In genomic region chr11:125071831-125072209, GRCh38 we compare ENCODE assay signal across 18 cellular contexts. TPM values are rescaled to one million over a fixed set of nuclear protein-coding genes. Genes with fewer than 3 reads are reported as not detected.
DNase-seq lines count a peak whose midpoint lies in the region; ATAC-seq and TF ChIP-seq lines count a peak whose summit lies in the region.
"Had no signal": no experiment of that assay in that cellular context is flagged by ENCODE, and none has a peak within 500 bp of the region (broad histone marks: within the 10 kb centered on the region; RNA-seq: fewer than 3 reads in every experiment).

No MANE protein-coding gene starts in this region.

- peak overlapping the region; percentile 99 to 100 (median 99) for H3K27ac Mint-ChIP-seq in CD14-positive monocyte

- no peak overlapping the region for H3K4me3 Mint-ChIP-seq in CD14-positive monocyte

- H3K36me3 ChIP-seq in skeletal muscle tissue (ENCODE audit: control insufficient read depth in 3 of 3, insufficient read depth in 3 of 3, low read length in 3 of 3) (no peaks in the 10 kb centered on the region), uterus (no peaks in the 10 kb centered on the region)

- DNase-seq in CD14-positive monocyte (ENCODE audit: low spot score) (no peak), caudate nucleus (lab: John Stamatoyannopoulos, UW) (no peak), posterior vena cava (ENCODE audit: low spot score) (no peak), uterus (no peak), COLO668 (lab: John Stamatoyannopoulos, UW; ENCODE audit: unreplicated experiment) (no peak), SHP77 (lab: John Stamatoyannopoulos, UW) (no peak)
- DNase-seq: activated CD8-positive, alpha-beta memory T cell treated with anti-CD3 and anti-CD28 coated beads, Interleukin-2, amount 50 U/mL, for 4 hours; activated naive CD4-positive, alpha-beta T cell treated with Interleukin-2 at 50 U/mL for 16 hours; HCEC 1CT; NCI-H1417 treated with DMSO at 0.1 percent for 48 hours; NCI-H446; stimulated activated CD4-positive, alpha-beta T cell treated with anti-CD3 and anti-CD28 coated beads, Interleukin-2, amount 100 ng/mL, for 24 hours; T-helper 1 cell had no signal

- peaks cover 34 to 58% of the 10 kb centered on the region in 2 donors for H3K36me3 Mint-ChIP-seq in CD14-positive monocyte

- H3K4me3 ChIP-seq in skeletal muscle tissue (ENCODE audit: low read length in 3 of 3) = no peak overlapping the region
- no peak overlapping the region for H3K4me3 ChIP-seq in uterus
- H3K4me3 ChIP-seq: dorsolateral prefrontal cortex, lung had no signal

- peaks cover 0 to 7% (median 5%) of the 10 kb centered on the region in 3 donors for H3K27me3 Mint-ChIP-seq in CD14-positive monocyte (ENCODE audit: low read depth in 3 of 3)

- TF ChIP-seq CTCF in CD14-positive monocyte (IDR thresholded peaks at IDR 0.05) (no peak), uterus (IDR thresholded peaks at IDR 0.05) (no peak)

- no peak for TF ChIP-seq POLR2A in uterus (IDR thresholded peaks at IDR 0.05)

- H3K4me1 Mint-ChIP-seq in CD14-positive monocyte = peaks cover 90% of the 10 kb centered on the region

- H3K27ac ChIP-seq in caudate nucleus (ENCODE audit: low read depth, low read length) = peak overlapping the region; percentile 60
- peak overlapping the region; percentile 68 for H3K27ac ChIP-seq in skeletal muscle tissue (ENCODE audit: low read depth, low read length)
- no peak overlapping the region for H3K27ac ChIP-seq in uterus

- peaks cover 0 to 2% (median 0%) of the 10 kb centered on the region in 7 donors for H3K9me3 Mint-ChIP-seq in CD14-positive monocyte

- ATAC-seq in HG03354 (IDR thresholded peaks at IDR 0.05; ENCODE audit: poor library complexity, severe bottlenecking, unreplicated experiment) = peak; percentile 0
- ATAC-seq: Panc1 had no signal

- no peaks in the 10 kb centered on the region for H3K9me3 ChIP-seq in skeletal muscle tissue (ENCODE audit: control insufficient read depth in 3 of 3, low read length in 3 of 3)
- H3K9me3 ChIP-seq in uterus = no peaks in the 10 kb centered on the region

- H3K27me3 ChIP-seq in skeletal muscle tissue (ENCODE audit: control insufficient read depth in 3 of 3, insufficient read depth in 3 of 3, low read length in 3 of 3) (peaks cover 2 to 26% (median 3%) of the 10 kb centered on the region in 3 donors), uterus (no peaks in the 10 kb centered on the region)

- intact Hi-C loops in CD14-positive monocyte (cut with micrococcal nuclease) (loop anchor here in 1 of 2 donors (5.0 kb wide), 1 partner anchor 40 kb away; the partner anchor contains the start of gene TMEM218), posterior vena cava (cut with DNase I) (no loop called here), uterus (cut with DNase I; ENCODE audit: low total_unique reads) (no loop called here)

- peaks cover 8 to 22% (median 11%) of the 10 kb centered on the region in 3 donors for H3K4me1 ChIP-seq in skeletal muscle tissue (ENCODE audit: control insufficient read depth in 3 of 3, insufficient read depth in 3 of 3, low read length in 3 of 3)
- no peaks in the 10 kb centered on the region for H3K4me1 ChIP-seq in uterus

- H3K9ac ChIP-seq in skeletal muscle tissue (ENCODE audit: low read depth in 1 of 3, low read length in 3 of 3) = no peak overlapping the region

RNA-seq across cellular contexts. Expression of gene SLC37A2, which starts 8.7 kb away (rescaled TPM):
- 10 to 100 TPM; 70.8 to 81.5 TPM for polyA plus RNA-seq in CD14-positive monocyte
- total RNA-seq in skeletal muscle tissue = 3.7 TPM
- total RNA-seq in posterior vena cava = 10 to 100 TPM in 1 of 2 donors, 1 to 10 TPM in 1; 6.6 to 10.5 TPM
- total RNA-seq in uterus = 1 to 10 TPM in 2 of 4 donors, under 1 TPM in 2; 0.26 to 4.1 (median 0.86) TPM

RNA-seq across cellular contexts. Expression of gene TMEM218, which starts 39.6 kb away (rescaled TPM):
- 10 to 100 TPM; 55.7 to 57.7 TPM for polyA plus RNA-seq in CD14-positive monocyte
- total RNA-seq in skeletal muscle tissue (37.1 TPM), posterior vena cava (10 to 100 TPM; 12.5 to 15.7 TPM), uterus (10 to 100 TPM in 2 of 4 donors, 1 to 10 TPM in 2; 3.2 to 45.9 (median 12.0) TPM)

Comparison
In these comparisons a context has a peak if more than half of its experiments do, and no peak if none do; other contexts are left out.
1. H3K27ac ChIP-seq: peak in caudate nucleus (single experiment) and skeletal muscle tissue (single experiment); none in uterus (0 of 2).